1 cellular context compared by ENCODE assay signal in the genomic region with DNA sequence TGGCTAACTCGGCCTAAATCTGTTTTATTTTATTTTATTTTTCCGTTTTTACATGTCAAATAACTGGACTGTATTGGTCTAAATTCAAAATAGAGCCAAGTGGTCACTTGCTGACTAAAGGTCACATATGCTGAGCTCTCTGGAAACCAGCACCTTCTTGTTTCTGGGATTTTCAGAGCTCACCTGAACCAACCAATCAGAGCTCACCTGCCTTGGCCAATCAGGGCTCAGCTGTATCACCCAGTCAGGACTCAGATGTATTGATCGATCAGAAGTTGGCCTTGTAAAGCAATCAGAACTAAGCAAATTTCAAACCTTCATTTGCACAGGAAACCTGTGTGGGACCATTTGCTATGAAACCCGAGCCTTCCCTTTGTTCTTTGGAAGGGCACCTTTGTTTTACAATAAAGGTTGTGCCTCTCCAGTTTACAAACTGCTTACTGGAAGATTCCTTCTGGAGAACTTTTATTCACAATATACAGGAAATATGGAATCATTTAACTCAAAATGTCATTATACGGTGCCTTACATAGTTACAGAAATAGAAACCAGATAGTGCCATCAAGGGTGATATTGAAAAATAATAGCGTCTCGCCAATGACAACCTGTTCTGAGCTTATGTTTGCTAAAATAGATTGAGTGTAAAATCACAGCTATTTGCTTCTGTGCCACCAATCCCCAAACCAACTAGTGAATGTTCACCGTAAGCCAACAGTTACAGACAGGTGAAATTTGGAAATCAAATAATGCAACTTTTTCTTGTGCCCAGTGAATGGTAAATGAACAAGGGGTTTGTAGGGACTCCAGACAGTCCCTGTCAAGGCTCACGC.
A peak's percentile ranks its signal among the peaks of the same experiment; 100 is the strongest.
TF ChIP-seq lines count a peak whose summit lies in the region.

No MANE protein-coding gene starts in this region.

TF ChIP-seq in HepG2, 621 proteins besides CTCF, POLR2A, EP300 and RAD21 (continued from another document):
- TF ChIP-seq, protein P1, sequence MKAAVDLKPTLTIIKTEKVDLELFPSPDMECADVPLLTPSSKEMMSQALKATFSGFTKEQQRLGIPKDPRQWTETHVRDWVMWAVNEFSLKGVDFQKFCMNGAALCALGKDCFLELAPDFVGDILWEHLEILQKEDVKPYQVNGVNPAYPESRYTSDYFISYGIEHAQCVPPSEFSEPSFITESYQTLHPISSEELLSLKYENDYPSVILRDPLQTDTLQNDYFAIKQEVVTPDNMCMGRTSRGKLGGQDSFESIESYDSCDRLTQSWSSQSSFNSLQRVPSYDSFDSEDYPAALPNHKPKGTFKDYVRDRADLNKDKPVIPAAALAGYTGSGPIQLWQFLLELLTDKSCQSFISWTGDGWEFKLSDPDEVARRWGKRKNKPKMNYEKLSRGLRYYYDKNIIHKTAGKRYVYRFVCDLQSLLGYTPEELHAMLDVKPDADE (CRISPR knock-in tag; IDR thresholded peaks at IDR 0.05): no peak
- TF ChIP-seq, protein P2, sequence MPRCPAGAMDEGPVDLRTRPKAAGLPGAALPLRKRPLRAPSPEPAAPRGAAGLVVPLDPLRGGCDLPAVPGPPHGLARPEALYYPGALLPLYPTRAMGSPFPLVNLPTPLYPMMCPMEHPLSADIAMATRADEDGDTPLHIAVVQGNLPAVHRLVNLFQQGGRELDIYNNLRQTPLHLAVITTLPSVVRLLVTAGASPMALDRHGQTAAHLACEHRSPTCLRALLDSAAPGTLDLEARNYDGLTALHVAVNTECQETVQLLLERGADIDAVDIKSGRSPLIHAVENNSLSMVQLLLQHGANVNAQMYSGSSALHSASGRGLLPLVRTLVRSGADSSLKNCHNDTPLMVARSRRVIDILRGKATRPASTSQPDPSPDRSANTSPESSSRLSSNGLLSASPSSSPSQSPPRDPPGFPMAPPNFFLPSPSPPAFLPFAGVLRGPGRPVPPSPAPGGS (CRISPR knock-in tag; IDR thresholded peaks at IDR 0.05): 0 out of 2 replicates have a peak, but pooled peaks have one; percentile 34
- TF ChIP-seq, protein P3, sequence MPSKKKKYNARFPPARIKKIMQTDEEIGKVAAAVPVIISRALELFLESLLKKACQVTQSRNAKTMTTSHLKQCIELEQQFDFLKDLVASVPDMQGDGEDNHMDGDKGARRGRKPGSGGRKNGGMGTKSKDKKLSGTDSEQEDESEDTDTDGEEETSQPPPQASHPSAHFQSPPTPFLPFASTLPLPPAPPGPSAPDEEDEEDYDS (CRISPR knock-in tag; IDR thresholded peaks at IDR 0.05): peak; percentile 61; the same call in 1 of the 2 replicates
- 0 out of 2 replicates have a peak, but pooled peaks have one; percentile 53 for TF ChIP-seq ZKSCAN1 (IDR thresholded peaks at IDR 0.05; ENCODE audit: low read length)
- TF ChIP-seq CC2D1A (CRISPR knock-in tag; IDR thresholded peaks at IDR 0.05): 0 out of 2 replicates have a peak, but pooled peaks have one; percentile 5
- peak; percentile 38; the same call in 1 of the 2 replicates for TF ChIP-seq HNF4G (IDR thresholded peaks at IDR 0.05; ENCODE audit: borderline replicate concordance, low read depth, low read length)
- no peak for TF ChIP-seq HNF4G (CRISPR knock-in tag; IDR thresholded peaks at IDR 0.05; ENCODE audit: borderline replicate concordance, low read depth)
- TF ChIP-seq, protein P4, sequence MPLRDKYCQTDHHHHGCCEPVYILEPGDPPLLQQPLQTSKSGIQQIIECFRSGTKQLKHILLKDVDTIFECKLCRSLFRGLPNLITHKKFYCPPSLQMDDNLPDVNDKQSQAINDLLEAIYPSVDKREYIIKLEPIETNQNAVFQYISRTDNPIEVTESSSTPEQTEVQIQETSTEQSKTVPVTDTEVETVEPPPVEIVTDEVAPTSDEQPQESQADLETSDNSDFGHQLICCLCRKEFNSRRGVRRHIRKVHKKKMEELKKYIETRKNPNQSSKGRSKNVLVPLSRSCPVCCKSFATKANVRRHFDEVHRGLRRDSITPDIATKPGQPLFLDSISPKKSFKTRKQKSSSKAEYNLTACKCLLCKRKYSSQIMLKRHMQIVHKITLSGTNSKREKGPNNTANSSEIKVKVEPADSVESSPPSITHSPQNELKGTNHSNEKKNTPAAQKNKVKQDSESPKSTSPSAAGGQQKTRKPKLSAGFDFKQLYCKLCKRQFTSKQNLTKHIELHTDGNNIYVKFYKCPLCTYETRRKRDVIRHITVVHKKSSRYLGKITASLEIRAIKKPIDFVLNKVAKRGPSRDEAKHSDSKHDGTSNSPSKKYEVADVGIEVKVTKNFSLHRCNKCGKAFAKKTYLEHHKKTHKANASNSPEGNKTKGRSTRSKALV (CRISPR knock-in tag; IDR thresholded peaks at IDR 0.05): peak; percentile 65
- no peak; the same call in 1 of the 2 replicates for TF ChIP-seq ZMAT3 (CRISPR knock-in tag; conservative IDR thresholded peaks at IDR 0.05)
- TF ChIP-seq, protein P5, sequence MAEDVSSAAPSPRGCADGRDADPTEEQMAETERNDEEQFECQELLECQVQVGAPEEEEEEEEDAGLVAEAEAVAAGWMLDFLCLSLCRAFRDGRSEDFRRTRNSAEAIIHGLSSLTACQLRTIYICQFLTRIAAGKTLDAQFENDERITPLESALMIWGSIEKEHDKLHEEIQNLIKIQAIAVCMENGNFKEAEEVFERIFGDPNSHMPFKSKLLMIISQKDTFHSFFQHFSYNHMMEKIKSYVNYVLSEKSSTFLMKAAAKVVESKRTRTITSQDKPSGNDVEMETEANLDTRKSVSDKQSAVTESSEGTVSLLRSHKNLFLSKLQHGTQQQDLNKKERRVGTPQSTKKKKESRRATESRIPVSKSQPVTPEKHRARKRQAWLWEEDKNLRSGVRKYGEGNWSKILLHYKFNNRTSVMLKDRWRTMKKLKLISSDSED (CRISPR knock-in tag; IDR thresholded peaks at IDR 0.05): no peak
- no peak; the same call in 1 of the 2 replicates for TF ChIP-seq ZNF317 (CRISPR knock-in tag; IDR thresholded peaks at IDR 0.05)
- TF ChIP-seq TOE1 (CRISPR knock-in tag; IDR thresholded peaks at IDR 0.05): no peak
- peak; percentile 42; the same call in 1 of the 2 replicates for TF ChIP-seq ZNF644 (CRISPR knock-in tag; IDR thresholded peaks at IDR 0.05; ENCODE audit: low read depth)
- 0 out of 2 replicates have a peak, but pooled peaks have one; percentile 21 for TF ChIP-seq ZNF543 (CRISPR knock-in tag; IDR thresholded peaks at IDR 0.05)
- TF ChIP-seq, protein P6, sequence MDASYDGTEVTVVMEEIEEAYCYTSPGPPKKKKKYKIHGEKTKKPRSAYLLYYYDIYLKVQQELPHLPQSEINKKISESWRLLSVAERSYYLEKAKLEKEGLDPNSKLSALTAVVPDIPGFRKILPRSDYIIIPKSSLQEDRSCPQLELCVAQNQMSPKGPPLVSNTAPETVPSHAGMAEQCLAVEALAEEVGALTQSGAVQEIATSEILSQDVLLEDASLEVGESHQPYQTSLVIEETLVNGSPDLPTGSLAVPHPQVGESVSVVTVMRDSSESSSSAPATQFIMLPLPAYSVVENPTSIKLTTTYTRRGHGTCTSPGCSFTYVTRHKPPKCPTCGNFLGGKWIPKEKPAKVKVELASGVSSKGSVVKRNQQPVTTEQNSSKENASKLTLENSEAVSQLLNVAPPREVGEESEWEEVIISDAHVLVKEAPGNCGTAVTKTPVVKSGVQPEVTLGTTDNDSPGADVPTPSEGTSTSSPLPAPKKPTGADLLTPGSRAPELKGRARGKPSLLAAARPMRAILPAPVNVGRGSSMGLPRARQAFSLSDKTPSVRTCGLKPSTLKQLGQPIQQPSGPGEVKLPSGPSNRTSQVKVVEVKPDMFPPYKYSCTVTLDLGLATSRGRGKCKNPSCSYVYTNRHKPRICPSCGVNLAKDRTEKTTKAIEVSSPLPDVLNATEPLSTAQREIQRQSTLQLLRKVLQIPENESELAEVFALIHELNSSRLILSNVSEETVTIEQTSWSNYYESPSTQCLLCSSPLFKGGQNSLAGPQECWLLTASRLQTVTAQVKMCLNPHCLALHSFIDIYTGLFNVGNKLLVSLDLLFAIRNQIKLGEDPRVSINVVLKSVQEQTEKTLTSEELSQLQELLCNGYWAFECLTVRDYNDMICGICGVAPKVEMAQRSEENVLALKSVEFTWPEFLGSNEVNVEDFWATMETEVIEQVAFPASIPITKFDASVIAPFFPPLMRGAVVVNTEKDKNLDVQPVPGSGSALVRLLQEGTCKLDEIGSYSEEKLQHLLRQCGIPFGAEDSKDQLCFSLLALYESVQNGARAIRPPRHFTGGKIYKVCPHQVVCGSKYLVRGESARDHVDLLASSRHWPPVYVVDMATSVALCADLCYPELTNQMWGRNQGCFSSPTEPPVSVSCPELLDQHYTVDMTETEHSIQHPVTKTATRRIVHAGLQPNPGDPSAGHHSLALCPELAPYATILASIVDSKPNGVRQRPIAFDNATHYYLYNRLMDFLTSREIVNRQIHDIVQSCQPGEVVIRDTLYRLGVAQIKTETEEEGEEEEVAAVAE (CRISPR knock-in tag; IDR thresholded peaks at IDR 0.05; ENCODE audit: borderline replicate concordance): peak; percentile 22; the same call in 1 of the 2 replicates
- TF ChIP-seq ZNF598 (CRISPR knock-in tag; IDR thresholded peaks at IDR 0.05; ENCODE audit: borderline replicate concordance): no peak; the same call in 1 of the 2 replicates
- no peak for TF ChIP-seq ZNF431 (CRISPR knock-in tag; IDR thresholded peaks at IDR 0.05; ENCODE audit: borderline replicate concordance, low read depth)
- TF ChIP-seq, protein P7, sequence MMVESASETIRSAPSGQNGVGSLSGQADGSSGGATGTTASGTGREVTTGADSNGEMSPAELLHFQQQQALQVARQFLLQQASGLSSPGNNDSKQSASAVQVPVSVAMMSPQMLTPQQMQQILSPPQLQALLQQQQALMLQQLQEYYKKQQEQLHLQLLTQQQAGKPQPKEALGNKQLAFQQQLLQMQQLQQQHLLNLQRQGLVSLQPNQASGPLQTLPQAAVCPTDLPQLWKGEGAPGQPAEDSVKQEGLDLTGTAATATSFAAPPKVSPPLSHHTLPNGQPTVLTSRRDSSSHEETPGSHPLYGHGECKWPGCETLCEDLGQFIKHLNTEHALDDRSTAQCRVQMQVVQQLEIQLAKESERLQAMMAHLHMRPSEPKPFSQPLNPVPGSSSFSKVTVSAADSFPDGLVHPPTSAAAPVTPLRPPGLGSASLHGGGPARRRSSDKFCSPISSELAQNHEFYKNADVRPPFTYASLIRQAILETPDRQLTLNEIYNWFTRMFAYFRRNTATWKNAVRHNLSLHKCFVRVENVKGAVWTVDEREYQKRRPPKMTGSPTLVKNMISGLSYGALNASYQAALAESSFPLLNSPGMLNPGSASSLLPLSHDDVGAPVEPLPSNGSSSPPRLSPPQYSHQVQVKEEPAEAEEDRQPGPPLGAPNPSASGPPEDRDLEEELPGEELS (CRISPR knock-in tag; IDR thresholded peaks at IDR 0.05): peak; percentile 75
- no peak for TF ChIP-seq NFE2L1 (CRISPR knock-in tag; IDR thresholded peaks at IDR 0.05; ENCODE audit: borderline replicate concordance)
- TF ChIP-seq, protein P8, sequence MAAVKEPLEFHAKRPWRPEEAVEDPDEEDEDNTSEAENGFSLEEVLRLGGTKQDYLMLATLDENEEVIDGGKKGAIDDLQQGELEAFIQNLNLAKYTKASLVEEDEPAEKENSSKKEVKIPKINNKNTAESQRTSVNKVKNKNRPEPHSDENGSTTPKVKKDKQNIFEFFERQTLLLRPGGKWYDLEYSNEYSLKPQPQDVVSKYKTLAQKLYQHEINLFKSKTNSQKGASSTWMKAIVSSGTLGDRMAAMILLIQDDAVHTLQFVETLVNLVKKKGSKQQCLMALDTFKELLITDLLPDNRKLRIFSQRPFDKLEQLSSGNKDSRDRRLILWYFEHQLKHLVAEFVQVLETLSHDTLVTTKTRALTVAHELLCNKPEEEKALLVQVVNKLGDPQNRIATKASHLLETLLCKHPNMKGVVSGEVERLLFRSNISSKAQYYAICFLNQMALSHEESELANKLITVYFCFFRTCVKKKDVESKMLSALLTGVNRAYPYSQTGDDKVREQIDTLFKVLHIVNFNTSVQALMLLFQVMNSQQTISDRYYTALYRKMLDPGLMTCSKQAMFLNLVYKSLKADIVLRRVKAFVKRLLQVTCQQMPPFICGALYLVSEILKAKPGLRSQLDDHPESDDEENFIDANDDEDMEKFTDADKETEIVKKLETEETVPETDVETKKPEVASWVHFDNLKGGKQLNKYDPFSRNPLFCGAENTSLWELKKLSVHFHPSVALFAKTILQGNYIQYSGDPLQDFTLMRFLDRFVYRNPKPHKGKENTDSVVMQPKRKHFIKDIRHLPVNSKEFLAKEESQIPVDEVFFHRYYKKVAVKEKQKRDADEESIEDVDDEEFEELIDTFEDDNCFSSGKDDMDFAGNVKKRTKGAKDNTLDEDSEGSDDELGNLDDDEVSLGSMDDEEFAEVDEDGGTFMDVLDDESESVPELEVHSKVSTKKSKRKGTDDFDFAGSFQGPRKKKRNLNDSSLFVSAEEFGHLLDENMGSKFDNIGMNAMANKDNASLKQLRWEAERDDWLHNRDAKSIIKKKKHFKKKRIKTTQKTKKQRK (IDR thresholded peaks at IDR 0.05; ENCODE audit: low read length): no peak
- TF ChIP-seq, protein P9, sequence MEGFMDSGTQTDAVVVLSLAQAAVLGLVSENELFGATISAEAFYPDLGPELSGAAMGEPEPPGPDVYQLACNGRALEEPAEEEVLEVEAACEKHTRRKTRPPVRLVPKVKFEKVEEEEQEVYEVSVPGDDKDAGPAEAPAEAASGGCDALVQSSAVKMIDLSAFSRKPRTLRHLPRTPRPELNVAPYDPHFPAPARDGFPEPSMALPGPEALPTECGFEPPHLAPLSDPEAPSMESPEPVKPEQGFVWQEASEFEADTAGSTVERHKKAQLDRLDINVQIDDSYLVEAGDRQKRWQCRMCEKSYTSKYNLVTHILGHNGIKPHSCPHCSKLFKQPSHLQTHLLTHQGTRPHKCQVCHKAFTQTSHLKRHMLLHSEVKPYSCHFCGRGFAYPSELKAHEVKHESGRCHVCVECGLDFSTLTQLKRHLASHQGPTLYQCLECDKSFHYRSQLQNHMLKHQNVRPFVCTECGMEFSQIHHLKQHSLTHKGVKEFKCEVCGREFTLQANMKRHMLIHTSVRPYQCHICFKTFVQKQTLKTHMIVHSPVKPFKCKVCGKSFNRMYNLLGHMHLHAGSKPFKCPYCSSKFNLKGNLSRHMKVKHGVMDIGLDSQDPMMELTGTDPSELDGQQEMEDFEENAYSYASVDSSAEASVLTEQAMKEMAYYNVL (CRISPR knock-in tag; IDR thresholded peaks at IDR 0.05; ENCODE audit: borderline replicate concordance): no peak
